In the genomic region with DNA sequence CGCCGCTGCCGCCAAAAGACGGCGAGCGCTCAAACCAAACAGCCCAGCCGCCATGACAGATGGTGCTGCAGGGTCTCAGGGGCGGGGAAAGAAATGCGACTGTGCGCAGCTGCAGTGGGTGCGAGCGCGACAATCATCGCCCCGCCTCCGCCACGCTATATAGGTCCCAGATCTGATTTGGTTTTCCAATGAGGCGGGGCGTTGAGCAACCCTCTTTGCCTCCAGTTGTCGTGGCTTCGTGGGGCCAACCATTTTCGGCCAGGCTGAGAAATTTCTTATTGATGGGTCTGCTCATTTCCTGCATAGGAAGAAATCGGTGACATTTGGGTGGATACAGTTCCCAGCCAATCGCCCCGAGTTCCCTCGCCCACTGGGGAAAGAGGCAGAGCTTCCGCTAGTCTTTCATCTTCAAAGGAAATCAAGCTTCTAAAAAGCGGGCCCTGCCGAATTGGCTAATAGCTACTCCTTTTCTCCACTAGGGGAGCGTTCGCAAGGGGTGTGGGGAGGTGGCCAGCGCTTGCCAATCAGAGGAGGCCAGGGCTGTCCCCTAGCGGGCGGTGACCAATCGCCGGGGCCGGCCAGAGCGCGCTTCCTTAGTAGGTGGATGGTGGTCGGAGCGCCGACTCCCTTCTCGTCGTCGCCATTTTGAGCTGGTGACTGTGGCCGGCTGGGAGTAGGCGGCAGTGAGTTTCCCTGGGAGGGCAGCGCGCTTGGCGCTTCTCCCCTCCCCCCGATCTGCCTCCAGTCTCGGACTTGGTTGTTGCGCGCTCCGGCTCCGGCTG, we compare ENCODE assay signal across 8 cellular contexts. TPM values are rescaled to one million over a fixed set of nuclear protein-coding genes. Genes with fewer than 3 reads are reported as not detected.
DNase-seq lines count a peak whose midpoint lies in the region; ATAC-seq and TF ChIP-seq lines count a peak whose summit lies in the region.

Gene NDUFB11, minus strand, starts transcription at position 77 of the 782 bp plus-strand sequence. Its CDS starts 23 bp downstream, at position 54.
Gene RBM10, plus strand, starts transcription at position 596 of the 782 bp plus-strand sequence. CDS start 2,261 bp downstream, outside the sequence.

- 8% methylated on average over 16 of the region's 56 CpGs for WGBS in right lobe of liver (ENCODE audit: insufficient coverage, low coverage, low lambda C conversion rate, missing lambda C conversion rate)

- CTCF ChIA-PET in CD4-positive, alpha-beta memory T cell (lab: Charles Lee; ENCODE audit: partially characterized antibody): interaction anchor here (0.7 to 2.9 kb wide), 11 partner anchors 8 to 378 kb away, joined by 3 to 18 read pairs (median 4); no protein-coding TSS in a partner anchor

- no peaks in the 10 kb centered on the region for H3K9me3 ChIP-seq in CD4-positive, alpha-beta memory T cell (ENCODE audit: control insufficient read depth in 1 of 2, low read length in 2 of 2)
- no peaks in the 10 kb centered on the region for H3K9me3 ChIP-seq in right lobe of liver

- TF ChIP-seq CTCF in right lobe of liver (IDR thresholded peaks at IDR 0.05): peak; percentile 59 to 80 (median 62)

- H3K4me1 ChIP-seq in CD4-positive, alpha-beta memory T cell (ENCODE audit: insufficient read depth, low read length): peaks cover 36% of the 10 kb centered on the region
- peaks cover 0 to 12% (median 0%) of the 10 kb centered on the region in 4 donors for H3K4me1 ChIP-seq in right lobe of liver

- H3K4me3 ChIP-seq in CD4-positive, alpha-beta memory T cell (ENCODE audit: low read length in 2 of 2): peak within 1 kb of the TSS; percentile 69 to 73
- H3K4me3 ChIP-seq in right lobe of liver: peak within 1 kb of the TSS; percentile 54 to 69 (median 68)

- intact Hi-C loops in CD4-positive, alpha-beta memory T cell (cut with micrococcal nuclease): loop anchor here (1.0 to 5.0 kb wide), 7 partner anchors 16 to 514 kb away; partner anchors contain the start of genes ELK1, USP11 and UXT
- intact Hi-C loops in right lobe of liver (cut with DNase I): no loop called here

- H3K9me3 Mint-ChIP-seq in CD4-positive, alpha-beta memory T cell: peaks cover 0 to 3% (median 0%) of the 10 kb centered on the region in 8 donors

- H3K4me3 Mint-ChIP-seq in CD4-positive, alpha-beta memory T cell: peak within 1 kb of the TSS; percentile 94 to 99 (median 96)

- POLR2A ChIA-PET in CD4-positive, alpha-beta memory T cell (lab: Charles Lee; ENCODE audit: partially characterized antibody): interaction anchor here (0.6 to 4.6 kb wide), 18 partner anchors 9 to 509 kb away, joined by 3 to 54 read pairs (median 5); partner anchors contain the start of genes ARAF, CDK16, ELK1 and USP11

- H3K27ac ChIP-seq in CD4-positive, alpha-beta memory T cell (ENCODE audit: low read depth, low read length): peak within 1 kb of the TSS; percentile 91
- H3K27ac ChIP-seq in right lobe of liver: peak within 1 kb of the TSS; percentile 75 to 89 (median 89)

- ATAC-seq in GM19438 (IDR thresholded peaks at IDR 0.05; ENCODE audit: low read depth, unreplicated experiment) (peak; percentile 82), HG03575 (IDR thresholded peaks at IDR 0.05; ENCODE audit: extremely low read depth, insufficient number of reproducible peaks, low FRiP score, unreplicated experiment) (peak; percentile 61), right lobe of liver (peak; percentile 94 to 96 (median 94))

- peaks cover 19 to 52% (median 33%) of the 10 kb centered on the region in 4 donors for H3K4me1 Mint-ChIP-seq in CD4-positive, alpha-beta memory T cell

- H3K27me3 Mint-ChIP-seq in CD4-positive, alpha-beta memory T cell: no peaks in the 10 kb centered on the region

- H3K27me3 ChIP-seq in CD4-positive, alpha-beta memory T cell (ENCODE audit: insufficient read depth, low read length): no peaks in the 10 kb centered on the region
- H3K27me3 ChIP-seq in right lobe of liver: no peaks in the 10 kb centered on the region

- peaks cover 7% of the 10 kb centered on the region for H3K36me3 ChIP-seq in CD4-positive, alpha-beta memory T cell (ENCODE audit: insufficient read depth, low read length)
- peaks cover 0 to 2% (median 0%) of the 10 kb centered on the region in 4 donors for H3K36me3 ChIP-seq in right lobe of liver

- peak; percentile 87 to 95 (median 91) for DNase-seq in CD4-positive, alpha-beta memory T cell
- DNase-seq in NCI-H82 (lab: John Stamatoyannopoulos, UW) (peak; percentile 98), dermis blood vessel endothelial cell (peak; percentile 95), right lobe of liver (peak; percentile 94 to 96 (median 94))
- peak; percentile 89 to 91 for DNase-seq in activated CD4-positive, alpha-beta T cell treated with anti-CD3 and anti-CD28 coated beads, Interleukin-2, amount 50 U/mL, for 48 hours
- DNase-seq in stimulated activated CD4-positive, alpha-beta T cell treated with anti-CD3 and anti-CD28 coated beads, Interleukin-4, amount 100 ng/mL, for 4 hours: peak; percentile 80 to 87

- peaks cover 16 to 38% of the 10 kb centered on the region in 2 donors for H3K36me3 Mint-ChIP-seq in CD4-positive, alpha-beta memory T cell

- peak; percentile 72 for TF ChIP-seq POLR2A in right lobe of liver (IDR thresholded peaks at IDR 0.05)

- peak within 1 kb of the TSS; percentile 95 to 99 (median 98) for H3K27ac Mint-ChIP-seq in CD4-positive, alpha-beta memory T cell

RNA-seq across cellular contexts. Expression of gene NDUFB11, which starts in this region (rescaled TPM):
- total RNA-seq in CD4-positive, alpha-beta memory T cell: 10 to 100 TPM; 53.2 to 60.6 TPM
- 100 to 1,000 TPM; 170 to 180 TPM for polyA plus RNA-seq in CD4-positive, alpha-beta memory T cell
- total RNA-seq in dermis blood vessel endothelial cell: 59.8 and 65.3 TPM in 2 replicates
- total RNA-seq in right lobe of liver: 10 to 100 TPM; 37.8 to 64.0 (median 50.7) TPM

RNA-seq across cellular contexts. Expression of gene RBM10, which starts in this region (rescaled TPM):
- 10 to 100 TPM; 51.2 to 53.3 TPM for total RNA-seq in CD4-positive, alpha-beta memory T cell
- 10 to 100 TPM; 10.7 to 33.0 TPM for polyA plus RNA-seq in CD4-positive, alpha-beta memory T cell
- 57.2 and 83.3 TPM in 2 replicates for total RNA-seq in dermis blood vessel endothelial cell
- 10 to 100 TPM; 12.5 to 20.8 (median 15.2) TPM for total RNA-seq in right lobe of liver

Comparison
In these comparisons a context has a peak if more than half of its experiments do, and no peak if none do; other contexts are left out.
1. Peak in every context shown above with its lines: DNase-seq, ATAC-seq, H3K4me3 ChIP-seq and H3K27ac ChIP-seq.